ENCODE assay signal across 8 cellular contexts in the genomic region with DNA sequence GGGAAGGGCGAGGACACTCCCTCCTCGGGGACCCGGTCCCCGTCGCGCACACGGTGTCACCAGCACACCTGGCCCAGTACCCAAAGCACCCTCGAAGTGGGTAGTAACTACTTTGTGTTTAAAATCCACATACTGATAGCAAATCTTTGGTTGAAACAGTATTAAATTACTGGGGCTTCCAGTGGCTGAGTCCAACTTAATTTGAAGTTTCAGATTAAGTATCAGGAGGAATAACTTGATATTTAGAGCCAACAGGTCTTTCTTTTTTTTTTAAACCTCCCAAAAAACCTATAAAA. TPM values are rescaled to one million over a fixed set of nuclear protein-coding genes. Genes with fewer than 3 reads are reported as not detected.
DNase-seq lines count a peak whose midpoint lies in the region; ATAC-seq and TF ChIP-seq lines count a peak whose summit lies in the region.

No MANE protein-coding gene starts in this region.

- CTCF ChIA-PET in CD8-positive, alpha-beta memory T cell (lab: Charles Lee) = no interaction called here

- H3K27me3 Mint-ChIP-seq in CD8-positive, alpha-beta memory T cell = no peaks in the 10 kb centered on the region

- 0 to 1% (median 0%) methylated on average over 8 of the region's 8 CpGs for whole genome bisulfite sequencing in adipose tissue, 3 donors
- 0% methylated on average over 8 of the region's 8 CpGs for WGBS in lung, 2 donors

- H3K9me3 ChIP-seq in CD8-positive, alpha-beta memory T cell (ENCODE audit: low read length) = no peaks in the 10 kb centered on the region
- H3K9me3 ChIP-seq in lung (ENCODE audit: control insufficient read depth in 2 of 2, insufficient read depth in 1 of 2, low read length in 1 of 2) = no peaks in the 10 kb centered on the region
- no peaks in the 10 kb centered on the region for H3K9me3 ChIP-seq in uterus

- H3K4me3 ChIP-seq in CD8-positive, alpha-beta memory T cell (ENCODE audit: low read length) = peak overlapping the region; percentile 79
- peak overlapping the region; percentile 74 for H3K4me3 ChIP-seq in lung
- peak overlapping the region; percentile 55 to 87 for H3K4me3 ChIP-seq in uterus

- TF ChIP-seq CTCF in lung (IDR thresholded peaks at IDR 0.05; ENCODE audit: control extremely low read depth, extremely low read depth) (no peak), uterus (IDR thresholded peaks at IDR 0.05) (no peak)

- intact Hi-C loops in uterus (cut with DNase I; ENCODE audit: low total_unique reads) = no loop called here

- no peaks in the 10 kb centered on the region for H3K36me3 ChIP-seq in CD8-positive, alpha-beta memory T cell (ENCODE audit: insufficient read depth, low read length)
- H3K36me3 ChIP-seq in lung (ENCODE audit: control insufficient read depth in 2 of 2, insufficient read depth in 2 of 2, low read length in 2 of 2) = peaks cover 0 to 11% of the 10 kb centered on the region in 2 donors
- no peaks in the 10 kb centered on the region for H3K36me3 ChIP-seq in uterus

- peak overlapping the region; percentile 93 for H3K27ac ChIP-seq in CD8-positive, alpha-beta memory T cell (ENCODE audit: low read depth, low read length)
- H3K27ac ChIP-seq in adipose tissue (ENCODE audit: low read depth, low read length) (peak overlapping the region; percentile 75), lung (ENCODE audit: low read depth in 1 of 2, low read length in 1 of 2) (peak overlapping the region; percentile 96 to 100), uterus (peak overlapping the region; percentile 99)

- DNase-seq in CD8-positive, alpha-beta memory T cell = no peak
- DNase-seq in lung (ENCODE audit: low spot score) = no peak
- no peak for DNase-seq in uterus
- DNase-seq in midbrain (lab: John Stamatoyannopoulos, UW) = no peak
- DNase-seq in MV-4-11 (lab: John Stamatoyannopoulos, UW) = no peak

- POLR2A ChIA-PET in CD8-positive, alpha-beta memory T cell (lab: Charles Lee) = interaction anchor here (2.3 kb wide), 2 partner anchors 121 to 222 kb away, joined by 12 to 14 read pairs; a partner anchor contains a TSS

- TF ChIP-seq POLR2A in uterus (IDR thresholded peaks at IDR 0.05) = no peak

- peaks cover 20 to 26% (median 21%) of the 10 kb centered on the region in 3 donors for H3K4me1 Mint-ChIP-seq in CD8-positive, alpha-beta memory T cell

- H3K27ac Mint-ChIP-seq in CD8-positive, alpha-beta memory T cell = peak overlapping the region; percentile 72 to 91 (median 86)

- H3K36me3 Mint-ChIP-seq in CD8-positive, alpha-beta memory T cell = peaks cover 0 to 11% (median 4%) of the 10 kb centered on the region in 3 donors

- no peaks in the 10 kb centered on the region for H3K9me3 Mint-ChIP-seq in CD8-positive, alpha-beta memory T cell

- peak; percentile 46 for ATAC-seq in HG02943 (IDR thresholded peaks at IDR 0.05; ENCODE audit: low read depth, unreplicated experiment)
- ATAC-seq in lung (ENCODE audit: insufficient read depth, low FRiP score) = no peak
- no peak for ATAC-seq in HG03378 (IDR thresholded peaks at IDR 0.05; ENCODE audit: unreplicated experiment)

- H3K4me3 Mint-ChIP-seq in CD8-positive, alpha-beta memory T cell = peak overlapping the region; percentile 73 to 98 (median 82)

- H3K4me1 ChIP-seq in CD8-positive, alpha-beta memory T cell (ENCODE audit: insufficient read depth, low read length) = peaks cover 23% of the 10 kb centered on the region
- H3K4me1 ChIP-seq in lung (ENCODE audit: control insufficient read depth in 2 of 2, insufficient read depth in 2 of 2, low read length in 2 of 2) (no peaks in the 10 kb centered on the region), uterus (no peaks in the 10 kb centered on the region)

- H3K27me3 ChIP-seq in CD8-positive, alpha-beta memory T cell (ENCODE audit: insufficient read depth, low read length, poor library complexity, severe bottlenecking) = no peaks in the 10 kb centered on the region
- H3K27me3 ChIP-seq in lung (ENCODE audit: control insufficient read depth, insufficient read depth) (no peaks in the 10 kb centered on the region), uterus (no peaks in the 10 kb centered on the region)

RNA-seq across cellular contexts. Expression of a gene that starts 0.6 kb away (rescaled TPM):
- total RNA-seq in CD8-positive, alpha-beta memory T cell = 1 to 10 TPM; 8.3 to 8.8 TPM
- 10.3 TPM for polyA plus RNA-seq in CD8-positive, alpha-beta memory T cell
- polyA plus RNA-seq in adipose tissue (1 to 10 TPM; 3.2 to 7.8 (median 4.3) TPM), lung (1 to 10 TPM; 4.6 to 4.8 TPM)
- total RNA-seq in lung (10 to 100 TPM in 1 of 2 donors, 1 to 10 TPM in 1; 6.8 to 10.2 TPM), uterus (10 to 100 TPM in 1 of 4 donors, 1 to 10 TPM in 3; 1.0 to 15.4 (median 6.5) TPM)
